Comparison of ENCODE assay signal across 1 cellular context in genomic region chr11:10524471-10524870, GRCh38.
TF ChIP-seq lines count a peak whose summit lies in the region.

No MANE protein-coding gene starts in this region.

TF ChIP-seq in endothelial cell of umbilical vein, 7 proteins besides CTCF, POLR2A, EP300 and RAD21 (continued from another document):
- TF ChIP-seq GATA2 (IDR thresholded peaks at IDR 0.05; ENCODE audit: insufficient read depth, insufficient read length, low read depth, low read length) (no peak), FOS (IDR thresholded peaks at IDR 0.05; ENCODE audit: borderline replicate concordance, insufficient read depth, low read length) (peak; percentile 46)
